Comparison of ENCODE assay signal across 20 cellular contexts in the genomic region with DNA sequence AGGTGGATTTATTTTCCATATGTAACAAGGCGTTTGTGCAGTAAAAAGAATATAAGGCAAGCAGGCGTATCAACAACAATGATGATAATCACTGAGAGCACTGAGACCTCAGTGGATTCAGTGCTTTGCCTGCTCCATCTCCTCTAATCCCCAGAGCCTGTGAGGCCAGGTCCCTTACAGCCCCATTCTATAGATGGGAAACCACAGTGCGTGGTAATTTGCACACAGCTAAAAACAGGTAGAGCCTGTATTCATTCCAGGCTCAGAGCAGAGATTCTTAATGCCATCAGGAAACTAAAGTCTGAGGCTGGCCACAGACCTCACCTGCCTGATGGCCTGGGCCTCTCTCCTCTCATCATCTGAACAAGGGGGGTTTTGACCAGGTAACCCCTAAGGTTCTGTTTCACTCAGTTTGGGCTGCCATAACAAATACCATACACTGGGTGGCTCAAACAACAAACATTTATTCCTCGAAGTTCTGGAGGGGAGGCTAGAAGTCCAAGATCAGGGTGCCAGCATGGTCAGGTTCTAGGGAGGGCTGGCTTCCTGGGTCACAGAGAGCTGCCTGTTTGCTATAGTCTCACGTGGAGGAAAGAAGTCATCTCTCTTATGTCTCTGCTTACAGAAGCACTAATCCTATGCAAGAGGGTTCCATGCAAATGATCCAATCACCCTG. TPM values are rescaled to one million over a fixed set of nuclear protein-coding genes. Genes with fewer than 3 reads are reported as not detected.
DNase-seq lines count a peak whose midpoint lies in the region; ATAC-seq and TF ChIP-seq lines count a peak whose summit lies in the region.
"Had no signal": no experiment of that assay in that cellular context is flagged by ENCODE, and none has a peak within 500 bp of the region (broad histone marks: within the 10 kb centered on the region; RNA-seq: fewer than 3 reads in every experiment).

No MANE protein-coding gene starts in this region.

- H3K9me3 Mint-ChIP-seq in GM23338 (peaks cover 15% of the 10 kb centered on the region), WTC11 (peaks cover 18% of the 10 kb centered on the region)

- ATAC-seq in GM23338 (peak; percentile 48), WTC11 (peak; percentile 47), gastroesophageal sphincter (no peak)
- ATAC-seq: naive thymus-derived CD4-positive, alpha-beta T cell had no signal

- H3K27me3 ChIP-seq in GM23338 (ENCODE audit: insufficient read depth) (no peaks in the 10 kb centered on the region), smooth muscle cell (ENCODE audit: low read depth) (no peaks in the 10 kb centered on the region), gastroesophageal sphincter (no peaks in the 10 kb centered on the region)
- H3K27me3 ChIP-seq: tibial artery had no signal

- H3K4me3 Mint-ChIP-seq in GM23338 (no peak overlapping the region), WTC11 (no peak overlapping the region)
- H3K4me3 Mint-ChIP-seq: naive thymus-derived CD4-positive, alpha-beta T cell had no signal

- H3K27ac Mint-ChIP-seq in GM23338 (no peak overlapping the region), WTC11 (no peak overlapping the region)
- H3K27ac Mint-ChIP-seq: progenitor cell of endocrine pancreas had no signal

- POLR2A ChIA-PET in WTC11 (lab: Charles Lee), result no interaction called here

- peaks cover 9% of the 10 kb centered on the region for H3K27me3 Mint-ChIP-seq in GM23338 (ENCODE audit: insufficient read depth, low read depth, poor library complexity)
- H3K27me3 Mint-ChIP-seq in WTC11 (ENCODE audit: low read depth), result no peaks in the 10 kb centered on the region
- H3K27me3 Mint-ChIP-seq: progenitor cell of endocrine pancreas had no signal

- no peaks in the 10 kb centered on the region for H4K20me1 ChIP-seq in GM23338 (replicated peaks; ENCODE audit: insufficient read depth)
- no peaks in the 10 kb centered on the region for H4K20me1 ChIP-seq in smooth muscle cell (ENCODE audit: low read depth)

- H3K36me3 Mint-ChIP-seq in GM23338 (ENCODE audit: low read depth), result peaks cover 14% of the 10 kb centered on the region; the same call in 2 of the 3 replicates
- peaks cover 9% of the 10 kb centered on the region for H3K36me3 Mint-ChIP-seq in WTC11

- 72% methylated on average over 5 of the region's 5 CpGs for WGBS in smooth muscle cell (ENCODE audit: low lambda C conversion rate)
- 63 to 88% methylated on average over 3 to 4 of the region's 5 CpGs for WGBS in gastroesophageal sphincter (ENCODE audit: low coverage in 1 of 2), 2 donors

- CTCF ChIA-PET in WTC11 (lab: Charles Lee), result interaction anchor here (0.6 to 2.8 kb wide), 7 partner anchors 10 to 70 kb away, joined by 3 to 19 read pairs (median 4); partner anchors contain the start of genes DEPP1 and RASSF4

- TF ChIP-seq CTCF in GM23338 (conservative IDR thresholded peaks at IDR 0.05; ENCODE audit: low read depth in 2 of 2), result peak in 1 of 2 experiments; percentile 25; a peak in 3 of 4 replicates
- no peak for TF ChIP-seq CTCF in WTC11 (IDR thresholded peaks at IDR 0.05)
- TF ChIP-seq CTCF in fibroblast of villous mesenchyme (IDR thresholded peaks at IDR 0.05; ENCODE audit: insufficient read depth, low read depth, low read length), result peak; percentile 23
- peak; percentile 19 for TF ChIP-seq CTCF in smooth muscle cell (IDR thresholded peaks at IDR 0.05; ENCODE audit: borderline replicate concordance, insufficient read depth, poor library complexity, severe bottlenecking)
- no peak for TF ChIP-seq CTCF in gastroesophageal sphincter (IDR thresholded peaks at IDR 0.05)

- peak; percentile 32 for DNase-seq in GM23338 (ENCODE audit: low spot score)
- DNase-seq in WTC11 (ENCODE audit: low spot score), result no peak
- DNase-seq in fibroblast of villous mesenchyme (ENCODE audit: low read depth), result no peak
- DNase-seq in smooth muscle cell (lab: John Stamatoyannopoulos, UW; ENCODE audit: unreplicated experiment), result no peak
- no peak for DNase-seq in dermis blood vessel endothelial cell
- DNase-seq in glomerular visceral epithelial cell (ENCODE audit: extremely low spot score), result no peak
- DNase-seq: activated effector memory CD4-positive, alpha-beta T cell treated with Interleukin-2 at 50 U/mL for 16 hours; C1 segment of cervical spinal cord; DMS153; GOT3; naive thymus-derived CD4-positive, alpha-beta T cell; NCI-H1092 treated with DMSO at 0.1 percent for 48 hours; WERI-Rb-1 had no signal

- H3K36me3 ChIP-seq in GM23338 (ENCODE audit: insufficient read depth) (no peaks in the 10 kb centered on the region), smooth muscle cell (ENCODE audit: low read depth) (no peaks in the 10 kb centered on the region), gastroesophageal sphincter (peaks cover 0 to 5% of the 10 kb centered on the region in 2 donors)
- H3K36me3 ChIP-seq: tibial artery, WERI-Rb-1 had no signal

- TF ChIP-seq EP300 in gastroesophageal sphincter (IDR thresholded peaks at IDR 0.05), result no peak

- H3K4me1 ChIP-seq in GM23338 (ENCODE audit: insufficient read depth) (peaks cover 7% of the 10 kb centered on the region; the same call in 1 of the 2 replicates), smooth muscle cell (ENCODE audit: low read depth) (peaks cover 3% of the 10 kb centered on the region), gastroesophageal sphincter (peaks cover 0 to 14% (median 4%) of the 10 kb centered on the region in 3 donors)

- H3K27ac ChIP-seq in GM23338 (ENCODE audit: low read depth) (no peak overlapping the region), smooth muscle cell (ENCODE audit: low read depth) (no peak overlapping the region), gastroesophageal sphincter (no peak overlapping the region)
- H3K27ac ChIP-seq: KMS-11, tibial artery, WERI-Rb-1 had no signal

- H3K9ac ChIP-seq in smooth muscle cell (ENCODE audit: low read depth), result no peak overlapping the region
- H3K9ac ChIP-seq: KMS-11 had no signal

- H3K4me1 Mint-ChIP-seq in GM23338 (peaks cover 22% of the 10 kb centered on the region), WTC11 (peaks cover 26% of the 10 kb centered on the region)

- H3K9me3 ChIP-seq in smooth muscle cell (replicated peaks; ENCODE audit: low read depth), result peaks cover 5% of the 10 kb centered on the region
- peaks cover 0 to 5% (median 0%) of the 10 kb centered on the region in 3 donors for H3K9me3 ChIP-seq in gastroesophageal sphincter

- H2AFZ ChIP-seq in GM23338 (no peak overlapping the region), smooth muscle cell (ENCODE audit: low read depth) (no peak overlapping the region)

- H3K9me2 ChIP-seq in GM23338 (ENCODE audit: insufficient read depth), result no peaks in the 10 kb centered on the region

- TF ChIP-seq POLR2A in gastroesophageal sphincter (IDR thresholded peaks at IDR 0.05), result no peak

- no peak overlapping the region for H3K4me3 ChIP-seq in GM23338
- no peak overlapping the region for H3K4me3 ChIP-seq in fibroblast of villous mesenchyme (ENCODE audit: low read depth, low read length)
- H3K4me3 ChIP-seq in smooth muscle cell, result no peak overlapping the region
- H3K4me3 ChIP-seq in gastroesophageal sphincter, result no peak overlapping the region
- H3K4me3 ChIP-seq: lung, tibial artery had no signal

- H3K4me2 ChIP-seq in GM23338, result no peak overlapping the region
- no peak overlapping the region for H3K4me2 ChIP-seq in smooth muscle cell
- H3K4me2 ChIP-seq: KMS-11 had no signal

- H3F3A ChIP-seq in GM23338 (replicated peaks; ENCODE audit: low read depth) (no peaks in the 10 kb centered on the region), smooth muscle cell (ENCODE audit: low read depth) (no peaks in the 10 kb centered on the region)

- no peaks in the 10 kb centered on the region for H3K79me2 ChIP-seq in GM23338 (replicated peaks; ENCODE audit: insufficient read depth)
- H3K79me2 ChIP-seq in smooth muscle cell (ENCODE audit: low read depth), result no peaks in the 10 kb centered on the region

TF ChIP-seq in GM23338, 12 proteins besides CTCF, POLR2A, EP300 and RAD21 (continues in another document):
- TF ChIP-seq STAT1 (IDR thresholded peaks at IDR 0.05; ENCODE audit: unreplicated experiment), result no peak

TF ChIP-seq in WTC11, 78 proteins besides CTCF, POLR2A, EP300 and RAD21 (continues in another document):
- TF ChIP-seq TEAD4 (CRISPR knock-in tag; IDR thresholded peaks at IDR 0.05) (no peak), ZMAT4 (CRISPR knock-in tag; IDR thresholded peaks at IDR 0.05) (no peak)

RNA-seq across cellular contexts. Expression of gene RASSF4, which starts 10.3 kb away (rescaled TPM):
- 10.3 and 12.4 TPM in 2 replicates for total RNA-seq in GM23338 (2014; rRNA removed; shearing (Covaris generic))
- polyA plus RNA-seq in GM23338 (2016; fragmentation: Nextera tagmentation; extraction: Ambion mirVana), result 13.6 and 17.8 TPM in 2 replicates
- total RNA-seq in WTC11 (2021), result 15.7 to 16.7 TPM (median 16.2 TPM) in 3 replicates
- 6.0 and 6.8 TPM in 2 replicates for total RNA-seq in fibroblast of villous mesenchyme
- 6.5 and 8.3 TPM in 2 replicates for total RNA-seq in smooth muscle cell
- 13.0 and 14.8 TPM in 2 replicates for polyA plus RNA-seq in smooth muscle cell
- 13.1 and 24.8 TPM in 2 replicates for total RNA-seq in dermis blood vessel endothelial cell
- total RNA-seq in gastroesophageal sphincter, result 10 to 100 TPM; 23.5 to 57.7 (median 31.6) TPM

RNA-seq across cellular contexts. Expression of gene DEPP1, which starts 29.3 kb away (rescaled TPM):
- 0.12 and 1.3 TPM in 2 replicates for total RNA-seq in GM23338 (2014; rRNA removed; shearing (Covaris generic))
- 0.37 TPM in 2 replicates for polyA plus RNA-seq in GM23338 (2016; fragmentation: Nextera tagmentation; extraction: Ambion mirVana)
- 1.6 to 2.1 TPM (median 1.6 TPM) in 3 replicates for total RNA-seq in WTC11 (2021)
- total RNA-seq in fibroblast of villous mesenchyme, result 17.1 and 29.8 TPM in 2 replicates
- 10.1 and 13.2 TPM in 2 replicates for total RNA-seq in smooth muscle cell
- polyA plus RNA-seq in smooth muscle cell, result 12.9 and 18.8 TPM in 2 replicates
- total RNA-seq in dermis blood vessel endothelial cell, result 174 and 360 TPM in 2 replicates
- total RNA-seq in gastroesophageal sphincter, result 100 to 1,000 TPM in 2 of 4 donors, 10 to 100 TPM in 2; 48.3 to 428 (median 103) TPM

RNA-seq across cellular contexts. Expression of gene TMEM72, which starts 38.1 kb away (rescaled TPM):
- total RNA-seq in GM23338 (2014; rRNA removed; shearing (Covaris generic)), result not detected in 2 replicates
- polyA plus RNA-seq in GM23338 (2016; fragmentation: Nextera tagmentation; extraction: Ambion mirVana), result not detected in 2 replicates
- 0.11 TPM in 1 of 3 replicates, not detected in the others for total RNA-seq in WTC11 (2021)
- not detected in 2 replicates for total RNA-seq in fibroblast of villous mesenchyme
- total RNA-seq in smooth muscle cell, result not detected in 2 replicates
- polyA plus RNA-seq in smooth muscle cell, result not detected in 2 replicates
- not detected in 2 replicates for total RNA-seq in dermis blood vessel endothelial cell
- total RNA-seq in gastroesophageal sphincter, result under 1 TPM in 1 of 4 donors, not detected in 3; 0.35 TPM
- total RNA-seq: activated CD8-positive, alpha-beta memory T cell treated with anti-CD3 and anti-CD28 coated beads for 36 hours; naive thymus-derived CD4-positive, alpha-beta T cell; RPMI7951 had no signal
- polyA plus RNA-seq: naive thymus-derived CD4-positive, alpha-beta T cell had no signal

RNA-seq across cellular contexts. Expression of gene ZNF22, which starts 51.5 kb away (rescaled TPM):
- 38.7 and 40.5 TPM in 2 replicates for total RNA-seq in GM23338 (2014; rRNA removed; shearing (Covaris generic))
- 72.8 and 81.8 TPM in 2 replicates for polyA plus RNA-seq in GM23338 (2016; fragmentation: Nextera tagmentation; extraction: Ambion mirVana)
- 31.0 to 36.8 TPM (median 35.9 TPM) in 3 replicates for total RNA-seq in WTC11 (2021)
- total RNA-seq in fibroblast of villous mesenchyme, result 14.8 and 21.2 TPM in 2 replicates
- total RNA-seq in smooth muscle cell, result 38.9 and 42.6 TPM in 2 replicates
- polyA plus RNA-seq in smooth muscle cell, result 30.7 and 31.3 TPM in 2 replicates
- total RNA-seq in dermis blood vessel endothelial cell, result 53.6 and 54.4 TPM in 2 replicates
- total RNA-seq in gastroesophageal sphincter, result 10 to 100 TPM; 19.2 to 35.6 (median 27.1) TPM

Comparison
In these comparisons a context has a peak if more than half of its experiments do, and no peak if none do; other contexts are left out.
1. CTCF ChIP-seq: peak in fibroblast of villous mesenchyme (single experiment) and smooth muscle cell (single experiment); none in WTC11 (single experiment) and gastroesophageal sphincter (0 of 4).